Comparison of ENCODE assay signal across 7 cellular contexts in genomic region chr2:3518496-3519254, GRCh38.
DNase-seq lines count a peak whose midpoint lies in the region; ATAC-seq and TF ChIP-seq lines count a peak whose summit lies in the region.

No MANE protein-coding gene starts in this region.

- ATAC-seq in GM18508 (IDR thresholded peaks at IDR 0.05; ENCODE audit: insufficient read depth, unreplicated experiment) = peak; percentile 64
- ATAC-seq in HG02981 (IDR thresholded peaks at IDR 0.05; ENCODE audit: unreplicated experiment) = peak; percentile 85

- peak; percentile 90 for DNase-seq in NCI-H2029 (lab: John Stamatoyannopoulos, UW)
- peak; percentile 96 for DNase-seq in T-helper 9 cell
- DNase-seq in astrocyte of the hippocampus (ENCODE audit: low read depth, low spot score) = peak; percentile 100
- DNase-seq in hypothalamus (lab: John Stamatoyannopoulos, UW) = peak; percentile 83 to 99 (median 95)
- DNase-seq in retinal pigment epithelial cell (ENCODE audit: low read depth) = peak; percentile 78

- peak overlapping the region; percentile 85 for H3K4me3 ChIP-seq in retinal pigment epithelial cell (ENCODE audit: low read length)

- TF ChIP-seq CTCF in retinal pigment epithelial cell (conservative IDR thresholded peaks at IDR 0.05; ENCODE audit: low read depth, low read length) = no peak

Comparison
In these comparisons a context has a peak if more than half of its experiments do, and no peak if none do; other contexts are left out.
1. Peak in every context shown above with its lines: DNase-seq, ATAC-seq and H3K4me3 ChIP-seq.